Comparison of ENCODE assay signal across 8 cellular contexts in the genomic region with DNA sequence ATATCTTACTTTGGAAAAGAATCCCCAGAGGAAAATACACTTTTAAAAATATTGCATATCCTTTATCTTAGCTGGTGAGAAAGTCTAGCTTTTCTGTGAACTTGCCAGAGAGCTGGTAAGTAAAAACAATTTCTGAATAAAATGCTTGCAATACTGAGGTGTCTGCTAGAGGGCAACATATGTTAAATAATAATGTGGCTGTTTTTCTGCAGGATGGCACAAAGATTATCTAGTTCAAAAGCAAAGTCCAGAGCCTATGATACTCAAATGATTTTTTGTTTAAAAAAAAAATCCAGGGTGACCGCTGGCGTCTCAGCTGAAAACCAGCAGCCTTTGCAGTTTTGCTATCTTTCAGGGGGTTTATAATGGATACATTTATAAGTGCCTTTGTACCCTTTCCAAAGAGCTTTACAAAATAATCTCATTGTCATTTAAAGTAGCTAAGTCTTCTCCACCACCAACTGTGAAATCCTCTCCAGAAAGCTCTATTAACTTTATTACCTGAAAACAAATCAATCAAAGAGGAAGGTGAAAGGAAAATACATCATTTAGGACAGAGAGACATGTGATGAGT.
DNase-seq lines count a peak whose midpoint lies in the region; ATAC-seq and TF ChIP-seq lines count a peak whose summit lies in the region.

No MANE protein-coding gene starts in this region.

- H3K9me2 ChIP-seq in GM23248 (ENCODE audit: insufficient read depth) = no peaks in the 10 kb centered on the region

- ATAC-seq in psoas muscle (no peak), GM18861 (IDR thresholded peaks at IDR 0.05; ENCODE audit: unreplicated experiment) (no peak), HG03469 (IDR thresholded peaks at IDR 0.05; ENCODE audit: unreplicated experiment) (no peak)

- no peaks in the 10 kb centered on the region for H3K9me3 ChIP-seq in GM23248 (ENCODE audit: low read depth)
- no peaks in the 10 kb centered on the region for H3K9me3 ChIP-seq in psoas muscle

- H3K36me3 ChIP-seq in GM23248 (ENCODE audit: low read depth) (no peaks in the 10 kb centered on the region), psoas muscle (ENCODE audit: insufficient read depth in 1 of 2, low read depth in 1 of 2) (no peaks in the 10 kb centered on the region)

- H2AFZ ChIP-seq in GM23248 = no peak overlapping the region

- in situ Hi-C loops in GM23248 (cut with MboI) = loop anchor here (10.0 to 25.0 kb wide), 2 partner anchors 403 to 626 kb away; no protein-coding TSS in a partner anchor

- DNase-seq in AG04449 (ENCODE audit: low read depth, low spot score) (no peak), GM23248 (peak; percentile 68), NOMO-1 treated with DMSO at 0.1 percent for 48 hours (lab: John Stamatoyannopoulos, UW; ENCODE audit: unreplicated experiment) (peak; percentile 75), epidermal melanocyte (ENCODE audit: insufficient read length, low spot score) (peak; percentile 38), psoas muscle (no peak)
- no peak for DNase-seq in activated CD4-positive, alpha-beta memory T cell treated with anti-CD3 and anti-CD28 coated beads for 36 hours

- no peak overlapping the region for H3K4me2 ChIP-seq in GM23248 (ENCODE audit: unreplicated experiment)

- no peaks in the 10 kb centered on the region for H3K79me2 ChIP-seq in GM23248 (ENCODE audit: insufficient read depth)

- H3K27me3 ChIP-seq in GM23248 (replicated peaks; ENCODE audit: insufficient read depth) (peaks cover 7% of the 10 kb centered on the region), psoas muscle (ENCODE audit: insufficient read depth in 3 of 3, low read length in 2 of 3) (no peaks in the 10 kb centered on the region)

- intact Hi-C loops in psoas muscle (cut with DNase I) = loop anchor here in 1 of 2 donors (10.0 kb wide), 1 partner anchor 423 kb away; no protein-coding TSS in a partner anchor
- intact Hi-C loops in activated CD4-positive, alpha-beta memory T cell treated with anti-CD3 and anti-CD28 coated beads for 36 hours (cut with micrococcal nuclease) = loop anchor here (2.0 kb wide), 1 partner anchor 417 kb away; a partner anchor contains a TSS

- H3F3A ChIP-seq in GM23248 (ENCODE audit: insufficient read depth) = no peaks in the 10 kb centered on the region

- no peak overlapping the region for H3K9ac ChIP-seq in GM23248

- CTCF ChIA-PET in AG04449 (lab: Yijun Ruan, JAX) = interaction anchor here (0.8 to 6.1 kb wide), 9 partner anchors 9 to 423 kb away, joined by 3 to 84 read pairs (median 3); a partner anchor contains a TSS
- CTCF ChIA-PET in activated CD4-positive, alpha-beta memory T cell treated with anti-CD3 and anti-CD28 coated beads for 36 hours (lab: Charles Lee) = interaction anchor here (0.7 to 3.3 kb wide), 9 partner anchors 9 to 859 kb away, joined by 3 to 33 read pairs (median 4); a partner anchor contains a TSS

- H3K4me3 Mint-ChIP-seq in activated CD4-positive, alpha-beta memory T cell treated with anti-CD3 and anti-CD28 coated beads for 36 hours = no peak overlapping the region

- H3K4me1 Mint-ChIP-seq in activated CD4-positive, alpha-beta memory T cell treated with anti-CD3 and anti-CD28 coated beads for 36 hours (ENCODE audit: low read depth) = no peaks in the 10 kb centered on the region

- POLR2A ChIA-PET in AG04449 (lab: Yijun Ruan, JAX) = no interaction called here
- POLR2A ChIA-PET in activated CD4-positive, alpha-beta memory T cell treated with anti-CD3 and anti-CD28 coated beads for 36 hours (lab: Charles Lee) = no interaction called here

- H3K9me3 Mint-ChIP-seq in activated CD4-positive, alpha-beta memory T cell treated with anti-CD3 and anti-CD28 coated beads for 36 hours = no peaks in the 10 kb centered on the region

- H3K4me1 ChIP-seq in GM23248 (ENCODE audit: insufficient read depth) (no peaks in the 10 kb centered on the region), psoas muscle (no peaks in the 10 kb centered on the region)

- TF ChIP-seq CTCF in AG04449 (IDR thresholded peaks at IDR 0.05; ENCODE audit: insufficient read depth, low read length, missing control alignments) (peak; percentile 15), psoas muscle (IDR thresholded peaks at IDR 0.05) (peak; percentile 41)

- no peak overlapping the region for H3K4me3 ChIP-seq in AG04449 (ENCODE audit: low read depth, low read length)
- no peak overlapping the region for H3K4me3 ChIP-seq in GM23248
- H3K4me3 ChIP-seq in psoas muscle = no peak overlapping the region

- H3K27ac ChIP-seq in GM23248 (no peak overlapping the region), psoas muscle (no peak overlapping the region)

- no peaks in the 10 kb centered on the region for H3K27me3 Mint-ChIP-seq in activated CD4-positive, alpha-beta memory T cell treated with anti-CD3 and anti-CD28 coated beads for 36 hours

- H3K27ac Mint-ChIP-seq in activated CD4-positive, alpha-beta memory T cell treated with anti-CD3 and anti-CD28 coated beads for 36 hours = no peak overlapping the region

- H3K36me3 Mint-ChIP-seq in activated CD4-positive, alpha-beta memory T cell treated with anti-CD3 and anti-CD28 coated beads for 36 hours = no peaks in the 10 kb centered on the region

- H4K20me1 ChIP-seq in GM23248 (ENCODE audit: insufficient read depth) = no peaks in the 10 kb centered on the region

- 24 to 39% methylated on average over 2 of the region's 2 CpGs for WGBS in GM23248 (ENCODE audit: low coverage in 1 of 2, low lambda C conversion rate in 2 of 2, missing lambda C conversion rate in 2 of 2), 2 experiments
- 26 to 49% (median 29%) methylated on average over 2 of the region's 2 CpGs for WGBS in psoas muscle, 3 donors

Comparison
In these comparisons a context has a peak if more than half of its experiments do, and no peak if none do; other contexts are left out.
1. DNase-seq: peak in GM23248 (single experiment), NOMO-1 treated with DMSO at 0.1 percent for 48 hours (single experiment) and epidermal melanocyte (single experiment); none in AG04449 (single experiment), psoas muscle (0 of 2) and activated CD4-positive, alpha-beta memory T cell treated with anti-CD3 and anti-CD28 coated beads for 36 hours (single experiment).